In the genomic region with DNA sequence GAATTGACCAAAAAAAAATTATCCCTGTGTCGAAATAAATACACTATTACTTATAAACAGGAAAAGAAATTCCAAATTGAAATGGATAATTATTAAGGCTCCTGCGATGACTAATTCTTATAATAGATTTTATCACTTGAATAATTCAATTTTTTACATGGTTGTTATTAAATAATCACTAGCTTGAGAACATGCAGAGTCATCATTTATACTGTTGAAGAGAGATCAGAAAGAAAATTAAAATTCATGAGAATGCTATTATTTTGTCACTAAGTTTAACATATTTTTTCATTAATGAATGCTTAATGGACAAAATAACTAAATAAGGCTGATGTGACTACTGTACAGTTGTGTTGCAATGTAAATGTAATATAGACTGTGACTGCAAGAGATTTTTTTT, we compare ENCODE assay signal across 7 cellular contexts.
"Had no signal": no experiment of that assay in that cellular context is flagged by ENCODE, and none has a peak within 500 bp of the region (broad histone marks: within the 10 kb centered on the region; RNA-seq: fewer than 3 reads in every experiment).

No MANE protein-coding gene starts in this region.

- H3K27ac Mint-ChIP-seq: IgD-negative memory B cell had no signal

- H3K9ac ChIP-seq: KMS-11 had no signal

- DNase-seq: KBM-7, KG1 had no signal

- H3K4me3 ChIP-seq: K562 had no signal

- H3K4me2 ChIP-seq: KMS-11 had no signal

- H3K4me3 Mint-ChIP-seq: IgD-negative memory B cell had no signal

- FAIRE-seq: HTR-8/SVneo, K562 had no signal

- H3K27ac ChIP-seq: HL-60, KMS-11 had no signal

- ATAC-seq: K562 had no signal

- H3K36me3 Mint-ChIP-seq: IgD-negative memory B cell had no signal

- H3K27me3 Mint-ChIP-seq: IgD-negative memory B cell had no signal
